11 cellular contexts compared by ENCODE assay signal in genomic region chr16:52861614-52862022, GRCh38.
DNase-seq lines count a peak whose midpoint lies in the region; ATAC-seq and TF ChIP-seq lines count a peak whose summit lies in the region.
"Had no signal": no experiment of that assay in that cellular context is flagged by ENCODE, and none has a peak within 500 bp of the region (broad histone marks: within the 10 kb centered on the region; RNA-seq: fewer than 3 reads in every experiment).

No MANE protein-coding gene starts in this region.

- CTCF ChIA-PET in activated CD8-positive, alpha-beta T cell treated with anti-CD3 and anti-CD28 coated beads, Interleukin-2, amount 10 ng/mL, durations not matched to agents 7 days and 5 days (lab: Charles Lee), result no interaction called here

- POLR2A ChIA-PET in activated CD8-positive, alpha-beta T cell treated with anti-CD3 and anti-CD28 coated beads, Interleukin-2, amount 10 ng/mL, durations not matched to agents 7 days and 5 days (lab: Charles Lee), result no interaction called here

- no peak for ATAC-seq in activated CD8-positive, alpha-beta T cell treated with anti-CD3 and anti-CD28 coated beads, Interleukin-2, amount 10 ng/mL, durations not matched to agents 7 days and 5 days
- ATAC-seq in GM19328 (IDR thresholded peaks at IDR 0.05; ENCODE audit: unreplicated experiment), result no peak
- ATAC-seq in HG02870 (IDR thresholded peaks at IDR 0.05; ENCODE audit: unreplicated experiment), result no peak
- ATAC-seq: activated CD8-positive, alpha-beta T cell treated with anti-CD3 and anti-CD28 coated beads for 36 hours had no signal

- H3K27ac Mint-ChIP-seq in HFFc6, result no peak overlapping the region
- H3K27ac Mint-ChIP-seq in progenitor cell of endocrine pancreas, result no peak overlapping the region
- H3K27ac Mint-ChIP-seq in activated CD8-positive, alpha-beta T cell treated with anti-CD3 and anti-CD28 coated beads, Interleukin-2, amount 10 ng/mL, durations not matched to agents 7 days and 5 days, result no peak overlapping the region
- H3K27ac Mint-ChIP-seq: activated CD8-positive, alpha-beta T cell treated with anti-CD3 and anti-CD28 coated beads for 36 hours had no signal

- H3K4me1 Mint-ChIP-seq in HFFc6 (ENCODE audit: low read depth) (no peaks in the 10 kb centered on the region), progenitor cell of endocrine pancreas (ENCODE audit: low read depth) (peaks cover 18% of the 10 kb centered on the region)
- H3K4me1 Mint-ChIP-seq in activated CD8-positive, alpha-beta T cell treated with anti-CD3 and anti-CD28 coated beads, Interleukin-2, amount 10 ng/mL, durations not matched to agents 7 days and 5 days (ENCODE audit: low read depth), result no peaks in the 10 kb centered on the region

- H3K27me3 Mint-ChIP-seq in HFFc6 (ENCODE audit: insufficient read depth), result peaks cover 5% of the 10 kb centered on the region; the same call in 1 of the 2 replicates
- H3K27me3 Mint-ChIP-seq in progenitor cell of endocrine pancreas, result no peaks in the 10 kb centered on the region
- H3K27me3 Mint-ChIP-seq in activated CD8-positive, alpha-beta T cell treated with anti-CD3 and anti-CD28 coated beads, Interleukin-2, amount 10 ng/mL, durations not matched to agents 7 days and 5 days (ENCODE audit: low read depth), result no peaks in the 10 kb centered on the region
- H3K27me3 Mint-ChIP-seq: activated CD8-positive, alpha-beta T cell treated with anti-CD3 and anti-CD28 coated beads for 36 hours had no signal

- intact Hi-C loops in esophagus muscularis mucosa (cut with DNase I) (no loop called here), thyroid gland (cut with DNase I) (no loop called here)

- WGBS in esophagus muscularis mucosa, result 44% methylated on average over 7 of the region's 7 CpGs
- 21 to 29% methylated on average over 7 of the region's 7 CpGs for WGBS in thyroid gland, 2 donors

- DNase-seq in HFFc6, result no peak
- DNase-seq in NCI-H526 (lab: John Stamatoyannopoulos, UW), result peak; percentile 5 to 43
- DNase-seq in esophagus muscularis mucosa (ENCODE audit: extremely low spot score), result peak; percentile 81
- DNase-seq in progenitor cell of endocrine pancreas (ENCODE audit: low spot score, unreplicated experiment), result peak; percentile 17
- no peak for DNase-seq in activated CD8-positive, alpha-beta T cell treated with anti-CD3 and anti-CD28 coated beads, Interleukin-2, amount 10 ng/mL, durations not matched to agents 7 days and 5 days
- no peak for DNase-seq in thyroid gland
- DNase-seq: activated CD8-positive, alpha-beta T cell treated with anti-CD3 and anti-CD28 coated beads for 36 hours; sigmoid colon; uterus had no signal

- H3K27me3 ChIP-seq in esophagus muscularis mucosa (no peaks in the 10 kb centered on the region), thyroid gland (no peaks in the 10 kb centered on the region)
- H3K27me3 ChIP-seq: sigmoid colon, uterus had no signal

- TF ChIP-seq EP300 in esophagus muscularis mucosa (IDR thresholded peaks at IDR 0.05), result no peak

- TF ChIP-seq POLR2A in esophagus muscularis mucosa (IDR thresholded peaks at IDR 0.05; ENCODE audit: low read depth), result no peak
- TF ChIP-seq POLR2A in thyroid gland (IDR thresholded peaks at IDR 0.05), result no peak

- peak; percentile 17; the same call in 1 of the 2 replicates for TF ChIP-seq CTCF in HFFc6 (IDR thresholded peaks at IDR 0.05)
- no peak for TF ChIP-seq CTCF in esophagus muscularis mucosa (IDR thresholded peaks at IDR 0.05)
- TF ChIP-seq CTCF in progenitor cell of endocrine pancreas (IDR thresholded peaks at IDR 0.05; ENCODE audit: unreplicated experiment), result peak; percentile 71
- no peak for TF ChIP-seq CTCF in thyroid gland (IDR thresholded peaks at IDR 0.05)

- H3K9me3 ChIP-seq in esophagus muscularis mucosa (peaks cover 0 to 5% (median 0%) of the 10 kb centered on the region in 4 donors), thyroid gland (no peaks in the 10 kb centered on the region)
- H3K9me3 ChIP-seq: sigmoid colon, uterus had no signal

- no peaks in the 10 kb centered on the region for H3K4me1 ChIP-seq in esophagus muscularis mucosa
- H3K4me1 ChIP-seq in thyroid gland, result no peaks in the 10 kb centered on the region
- H3K4me1 ChIP-seq: sigmoid colon, uterus had no signal

- no peak overlapping the region for H3K27ac ChIP-seq in esophagus muscularis mucosa (replicated peaks in 1 of 4)
- H3K27ac ChIP-seq in thyroid gland, result no peak overlapping the region
- H3K27ac ChIP-seq: sigmoid colon, uterus had no signal

- H3K36me3 ChIP-seq in esophagus muscularis mucosa, result no peaks in the 10 kb centered on the region
- H3K36me3 ChIP-seq in thyroid gland, result no peaks in the 10 kb centered on the region
- H3K36me3 ChIP-seq: sigmoid colon, uterus had no signal

- no peak overlapping the region for H3K4me3 Mint-ChIP-seq in HFFc6
- no peak overlapping the region for H3K4me3 Mint-ChIP-seq in progenitor cell of endocrine pancreas (ENCODE audit: low read depth)
- no peak overlapping the region for H3K4me3 Mint-ChIP-seq in activated CD8-positive, alpha-beta T cell treated with anti-CD3 and anti-CD28 coated beads, Interleukin-2, amount 10 ng/mL, durations not matched to agents 7 days and 5 days
- H3K4me3 Mint-ChIP-seq: activated CD8-positive, alpha-beta T cell treated with anti-CD3 and anti-CD28 coated beads for 36 hours had no signal

- H3K9me3 Mint-ChIP-seq in HFFc6, result peaks cover 32% of the 10 kb centered on the region
- no peaks in the 10 kb centered on the region for H3K9me3 Mint-ChIP-seq in progenitor cell of endocrine pancreas (ENCODE audit: low read depth)
- no peaks in the 10 kb centered on the region for H3K9me3 Mint-ChIP-seq in activated CD8-positive, alpha-beta T cell treated with anti-CD3 and anti-CD28 coated beads, Interleukin-2, amount 10 ng/mL, durations not matched to agents 7 days and 5 days (ENCODE audit: insufficient read depth)
- H3K9me3 Mint-ChIP-seq: activated CD8-positive, alpha-beta T cell treated with anti-CD3 and anti-CD28 coated beads for 36 hours had no signal

- no peaks in the 10 kb centered on the region for H3K36me3 Mint-ChIP-seq in HFFc6 (ENCODE audit: low read depth)
- H3K36me3 Mint-ChIP-seq in progenitor cell of endocrine pancreas (ENCODE audit: insufficient read depth), result no peaks in the 10 kb centered on the region
- no peaks in the 10 kb centered on the region for H3K36me3 Mint-ChIP-seq in activated CD8-positive, alpha-beta T cell treated with anti-CD3 and anti-CD28 coated beads, Interleukin-2, amount 10 ng/mL, durations not matched to agents 7 days and 5 days (ENCODE audit: low read depth)

- H3K4me3 ChIP-seq in esophagus muscularis mucosa (no peak overlapping the region), thyroid gland (replicated peaks in 1 of 3) (no peak overlapping the region)
- H3K4me3 ChIP-seq: sigmoid colon, uterus had no signal

Comparison
In these comparisons a context has a peak if more than half of its experiments do, and no peak if none do; other contexts are left out.
1. DNase-seq: peak in NCI-H526 (2 of 2), esophagus muscularis mucosa (single experiment) and progenitor cell of endocrine pancreas (single experiment); none in HFFc6 (single experiment), activated CD8-positive, alpha-beta T cell treated with anti-CD3 and anti-CD28 coated beads, Interleukin-2, amount 10 ng/mL, durations not matched to agents 7 days and 5 days (single experiment) and thyroid gland (0 of 2).
2. CTCF ChIP-seq: peak in HFFc6 (single experiment) and progenitor cell of endocrine pancreas (single experiment); none in esophagus muscularis mucosa (0 of 3) and thyroid gland (0 of 6).